In the genomic region with DNA sequence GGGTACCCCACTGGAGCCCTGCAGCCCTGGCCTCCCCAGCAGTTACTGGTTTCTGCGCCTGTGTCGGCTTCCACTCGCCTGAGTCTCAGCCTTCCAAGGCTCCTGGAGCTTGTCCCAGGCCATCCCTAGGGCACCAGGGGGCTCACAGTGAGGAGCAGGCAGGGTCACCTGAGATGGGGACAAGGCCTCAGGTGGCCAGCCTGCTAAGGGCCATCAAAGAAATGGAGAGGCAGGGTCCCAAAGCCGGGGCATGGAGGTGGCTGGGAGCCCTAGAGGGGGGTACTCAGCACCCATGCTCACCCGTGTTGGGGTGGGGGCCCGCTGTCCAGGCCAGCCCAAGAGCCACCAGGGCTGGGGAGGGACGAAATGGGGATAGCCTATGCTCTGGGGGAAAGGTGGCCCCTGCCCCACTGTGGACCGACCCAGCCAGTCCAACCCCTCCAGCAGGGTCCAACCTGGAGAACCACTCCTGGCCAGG, we compare ENCODE assay signal across 8 cellular contexts. TPM values are rescaled to one million over a fixed set of nuclear protein-coding genes. Genes with fewer than 3 reads are reported as not detected.
DNase-seq lines count a peak whose midpoint lies in the region; ATAC-seq lines count a peak whose summit lies in the region.

No MANE protein-coding gene starts in this region.

- H3K27me3 Mint-ChIP-seq in stimulated activated naive CD8-positive, alpha-beta T cell treated with anti-CD3 and anti-CD28 coated beads, Interleukin-15, Interleukin-2, amounts not matched to agents 100 ng/mL and 50 ng/mL, for 24 hours, result no peaks in the 10 kb centered on the region

- H3K4me3 Mint-ChIP-seq in stimulated activated naive CD8-positive, alpha-beta T cell treated with anti-CD3 and anti-CD28 coated beads, Interleukin-15, Interleukin-2, amounts not matched to agents 100 ng/mL and 50 ng/mL, for 24 hours, result peak overlapping the region; percentile 79

- H3K27me3 ChIP-seq in mononuclear cell (ENCODE audit: insufficient read depth, low read length), result no peaks in the 10 kb centered on the region

- no peak for ATAC-seq in stimulated activated naive CD8-positive, alpha-beta T cell treated with anti-CD3 and anti-CD28 coated beads, Interleukin-15, Interleukin-2, amounts not matched to agents 100 U/mL and 50 U/mL, for 24 hours
- ATAC-seq in GM21737 (IDR thresholded peaks at IDR 0.05; ENCODE audit: unreplicated experiment), result no peak

- H3K4me1 ChIP-seq in mononuclear cell (ENCODE audit: insufficient read depth, low read length), result peaks cover 26% of the 10 kb centered on the region

- peak overlapping the region; percentile 50 for H3K4me3 ChIP-seq in mononuclear cell (ENCODE audit: low read length)

- H3K27ac Mint-ChIP-seq in stimulated activated naive CD8-positive, alpha-beta T cell treated with anti-CD3 and anti-CD28 coated beads, Interleukin-15, Interleukin-2, amounts not matched to agents 100 ng/mL and 50 ng/mL, for 24 hours, result peak overlapping the region; percentile 65

- peak overlapping the region; percentile 70 for H3K27ac ChIP-seq in caudate nucleus (ENCODE audit: low read depth, low read length)

- no peaks in the 10 kb centered on the region for H3K9me3 ChIP-seq in mononuclear cell (ENCODE audit: low read depth, low read length)

- no peak for DNase-seq in stimulated activated naive CD8-positive, alpha-beta T cell treated with anti-CD3 and anti-CD28 coated beads, Interleukin-15, Interleukin-2, amounts not matched to agents 100 U/mL and 50 U/mL, for 24 hours
- no peak for DNase-seq in caudate nucleus (lab: John Stamatoyannopoulos, UW)
- no peak for DNase-seq in SKM-1 (lab: John Stamatoyannopoulos, UW; ENCODE audit: unreplicated experiment)
- no peak for DNase-seq in kidney tubule cell (ENCODE audit: low spot score)
- no peak for DNase-seq in NCI-H69 (lab: John Stamatoyannopoulos, UW)

- H3K9me3 Mint-ChIP-seq in stimulated activated naive CD8-positive, alpha-beta T cell treated with anti-CD3 and anti-CD28 coated beads, Interleukin-15, Interleukin-2, amounts not matched to agents 100 ng/mL and 50 ng/mL, for 24 hours, result no peaks in the 10 kb centered on the region

- peaks cover 11% of the 10 kb centered on the region for H3K4me1 Mint-ChIP-seq in stimulated activated naive CD8-positive, alpha-beta T cell treated with anti-CD3 and anti-CD28 coated beads, Interleukin-15, Interleukin-2, amounts not matched to agents 100 ng/mL and 50 ng/mL, for 24 hours (ENCODE audit: low read depth)

- H3K36me3 Mint-ChIP-seq in stimulated activated naive CD8-positive, alpha-beta T cell treated with anti-CD3 and anti-CD28 coated beads, Interleukin-15, Interleukin-2, amounts not matched to agents 100 ng/mL and 50 ng/mL, for 24 hours (ENCODE audit: low read depth), result peaks cover 4% of the 10 kb centered on the region

RNA-seq across cellular contexts. Expression of gene FASN, which starts 1.3 kb away (rescaled TPM):
- total RNA-seq in mononuclear cell, result 21.8 TPM

RNA-seq across cellular contexts. Expression of gene DUS1L, which starts 31.1 kb away (rescaled TPM):
- 73.6 TPM for total RNA-seq in mononuclear cell

RNA-seq across cellular contexts. Expression of gene GPS1, which starts 45.0 kb away (rescaled TPM):
- total RNA-seq in mononuclear cell, result 47.4 TPM

RNA-seq across cellular contexts. Expression of gene RFNG, which starts 45.1 kb away (rescaled TPM):
- 13.7 TPM for total RNA-seq in mononuclear cell

RNA-seq across cellular contexts. Expression of gene DCXR, which starts 59.3 kb away (rescaled TPM):
- total RNA-seq in mononuclear cell, result 25.2 TPM
